ENCODE assay signal across 1 cellular context in genomic region chr3:52430416-52430810, GRCh38.
TF ChIP-seq lines count a peak whose summit lies in the region.

No MANE protein-coding gene starts in this region.

TF ChIP-seq in HepG2, 621 proteins besides CTCF, POLR2A, EP300 and RAD21:
- TF ChIP-seq ZNF460 (CRISPR knock-in tag; IDR thresholded peaks at IDR 0.05; ENCODE audit: borderline replicate concordance) (no peak), CEBPB (IDR thresholded peaks at IDR 0.05; ENCODE audit: borderline replicate concordance, low read depth, low read length) (no peak), ZNF569 (CRISPR knock-in tag; IDR thresholded peaks at IDR 0.05; ENCODE audit: borderline replicate concordance) (0 out of 2 replicates have a peak, but pooled peaks have one; percentile 41), THAP9 (CRISPR knock-in tag; IDR thresholded peaks at IDR 0.05; ENCODE audit: borderline replicate concordance) (no peak), ZNF773 (CRISPR knock-in tag; IDR thresholded peaks at IDR 0.05; ENCODE audit: borderline replicate concordance) (no peak), ZNF746 (CRISPR knock-in tag; IDR thresholded peaks at IDR 0.05) (0 out of 2 replicates have a peak, but pooled peaks have one; percentile 7), ZNF414 (CRISPR knock-in tag; IDR thresholded peaks at IDR 0.05) (no peak), ZNF446 (CRISPR knock-in tag; IDR thresholded peaks at IDR 0.05) (no peak), ZBED4 (CRISPR knock-in tag; IDR thresholded peaks at IDR 0.05; ENCODE audit: borderline replicate concordance) (no peak), ZNF501 (CRISPR knock-in tag; IDR thresholded peaks at IDR 0.05) (no peak)
